In the genomic region with DNA sequence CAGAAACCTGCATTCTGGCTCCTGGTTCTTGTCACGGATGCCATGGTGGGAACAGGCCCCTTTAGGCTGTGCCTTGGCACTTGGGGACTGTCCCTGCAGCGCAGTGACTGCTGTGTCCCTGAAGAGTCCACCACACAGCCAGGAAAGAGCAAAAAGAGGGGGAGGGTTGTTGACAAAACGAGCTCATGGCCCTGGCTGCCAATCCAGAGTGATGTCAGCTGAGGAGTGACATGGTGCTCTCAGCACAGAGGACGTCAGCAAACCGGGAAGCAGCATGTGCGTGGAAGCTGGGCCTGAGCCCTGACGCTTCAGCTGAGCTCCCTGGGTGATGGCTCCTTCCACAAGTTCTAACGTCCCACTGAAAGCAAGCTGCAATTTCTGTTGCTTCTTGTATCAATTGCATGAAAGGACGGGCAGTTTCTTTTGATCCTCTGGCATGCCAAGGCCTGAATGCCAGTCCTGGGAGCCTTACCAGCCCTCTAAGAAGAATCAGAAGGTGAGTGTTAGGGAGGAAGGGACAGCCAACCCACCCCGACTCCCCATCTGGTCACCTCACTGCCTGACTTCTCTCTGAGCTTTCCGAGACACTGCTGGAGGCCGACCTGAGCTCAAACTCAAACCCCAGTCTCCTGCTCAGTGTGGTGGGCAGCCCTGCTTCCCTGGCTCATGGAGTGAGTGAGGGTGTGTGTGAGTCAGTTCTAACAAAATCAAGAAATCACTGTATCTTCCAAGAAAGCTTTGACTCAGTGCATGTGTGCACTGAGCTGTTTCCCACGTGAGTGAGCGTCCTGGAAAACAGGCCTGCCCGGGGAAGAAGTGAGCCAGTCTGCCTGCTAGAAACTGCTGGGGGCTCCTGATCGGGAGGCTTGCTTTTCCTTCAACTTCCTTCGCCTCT, we compare ENCODE assay signal across 1 cellular context.
A peak's percentile ranks its signal among the peaks of the same experiment; 100 is the strongest.
TF ChIP-seq lines count a peak whose summit lies in the region.

No MANE protein-coding gene starts in this region.

TF ChIP-seq in K562, 482 proteins besides CTCF, POLR2A, EP300 and RAD21 (continues in another document):
- TF ChIP-seq GATAD2A (IDR thresholded peaks at IDR 0.05) (no peak), FOXK2 (conservative IDR thresholded peaks at IDR 0.05 in 1 of 2, IDR thresholded peaks at IDR 0.05 in 1 of 2; ENCODE audit: low read depth in 2 of 2) (peak; percentile 61 to 74; a peak in 3 of 4 replicates), ZC3H8 (IDR thresholded peaks at IDR 0.05) (no peak), ZNF232 (CRISPR knock-in tag; IDR thresholded peaks at IDR 0.05) (no peak), MGA (IDR thresholded peaks at IDR 0.05) (peak; percentile 42; the same call in 1 of the 2 replicates), NFATC3 (IDR thresholded peaks at IDR 0.05) (no peak), WHSC1 (IDR thresholded peaks at IDR 0.05; ENCODE audit: low read length) (no peak), ZNF436 (CRISPR knock-in tag; IDR thresholded peaks at IDR 0.05) (no peak), ZNF583 (CRISPR knock-in tag; IDR thresholded peaks at IDR 0.05) (no peak), XRCC3 (IDR thresholded peaks at IDR 0.05) (no peak), POLR2AphosphoS5 (IDR thresholded peaks at IDR 0.05; ENCODE audit: control insufficient read depth, insufficient read depth, low read depth, low read length) (no peak), RNF2 (IDR thresholded peaks at IDR 0.05) (no peak), ATF1 (CRISPR knock-in tag; IDR thresholded peaks at IDR 0.05) (no peak), ATF1 (tag; IDR thresholded peaks at IDR 0.05) (peak; percentile 55; the same call in 1 of the 2 replicates), SIN3B (IDR thresholded peaks at IDR 0.05; ENCODE audit: low read depth) (no peak), ZNF311 (CRISPR knock-in tag; IDR thresholded peaks at IDR 0.05) (no peak), BHLHE40 (IDR thresholded peaks at IDR 0.05; ENCODE audit: low read length) (peak; percentile 33; the same call in 1 of the 2 replicates), ZNF140 (CRISPR knock-in tag; IDR thresholded peaks at IDR 0.05) (no peak), MEIS2 (IDR thresholded peaks at IDR 0.05; ENCODE audit: partially characterized antibody) (peak; percentile 32), NCOA2 (IDR thresholded peaks at IDR 0.05; ENCODE audit: partially characterized antibody in 2 of 2) (no peak), L3MBTL2 (IDR thresholded peaks at IDR 0.05) (peak; percentile 77; the same call in 1 of the 2 replicates), ATF7 (IDR thresholded peaks at IDR 0.05) (peak; percentile 47; the same call in 1 of the 2 replicates), ZNF707 (CRISPR knock-in tag; conservative IDR thresholded peaks at IDR 0.05) (no peak), JUND (IDR thresholded peaks at IDR 0.05; ENCODE audit: borderline replicate concordance, low read depth, low read length) (peak; percentile 22; the same call in 1 of the 2 replicates), JUND (tag; IDR thresholded peaks at IDR 0.05; ENCODE audit: borderline replicate concordance, low read depth, low read length) (no peak), ZNF431 (CRISPR knock-in tag; IDR thresholded peaks at IDR 0.05) (no peak), MNT (conservative IDR thresholded peaks at IDR 0.05) (0 out of 4 replicates have a peak, but pooled peaks of 1 of the 2 experiments have one; percentile 25), PBX2 (CRISPR knock-in tag; IDR thresholded peaks at IDR 0.05; ENCODE audit: low read depth) (no peak), PBX2 (tag; conservative IDR thresholded peaks at IDR 0.05; ENCODE audit: low read depth) (0 out of 2 replicates have a peak, but pooled peaks have one; percentile 30), CREBBP (IDR thresholded peaks at IDR 0.05; ENCODE audit: low read depth, low read length) (no peak), NCOA1 (IDR thresholded peaks at IDR 0.05; ENCODE audit: low read depth) (peak; percentile 26; the same call in 1 of the 2 replicates), HDAC3 (IDR thresholded peaks at IDR 0.05; ENCODE audit: borderline replicate concordance, partially characterized antibody) (no peak), CEBPG (CRISPR knock-in tag; IDR thresholded peaks at IDR 0.05) (no peak), CEBPG (tag; conservative IDR thresholded peaks at IDR 0.05 in 1 of 2, IDR thresholded peaks at IDR 0.05 in 1 of 2) (no peak), TCF3 (CRISPR knock-in tag; IDR thresholded peaks at IDR 0.05) (no peak), ZBTB7A (IDR thresholded peaks at IDR 0.05; ENCODE audit: borderline replicate concordance, control insufficient read depth, low read depth, low read length) (no peak)
- TF ChIP-seq, protein P1, sequence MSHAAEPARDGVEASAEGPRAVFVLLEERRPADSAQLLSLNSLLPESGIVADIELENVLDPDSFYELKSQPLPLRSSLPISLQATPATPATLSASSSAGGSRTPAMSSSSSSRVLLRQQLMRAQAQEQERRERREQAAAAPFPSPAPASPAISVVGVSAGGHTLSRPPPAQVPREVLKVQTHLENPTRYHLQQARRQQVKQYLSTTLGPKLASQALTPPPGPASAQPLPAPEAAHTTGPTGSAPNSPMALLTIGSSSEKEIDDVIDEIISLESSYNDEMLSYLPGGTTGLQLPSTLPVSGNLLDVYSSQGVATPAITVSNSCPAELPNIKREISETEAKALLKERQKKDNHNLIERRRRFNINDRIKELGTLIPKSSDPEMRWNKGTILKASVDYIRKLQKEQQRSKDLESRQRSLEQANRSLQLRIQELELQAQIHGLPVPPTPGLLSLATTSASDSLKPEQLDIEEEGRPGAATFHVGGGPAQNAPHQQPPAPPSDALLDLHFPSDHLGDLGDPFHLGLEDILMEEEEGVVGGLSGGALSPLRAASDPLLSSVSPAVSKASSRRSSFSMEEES (CRISPR knock-in tag; IDR thresholded peaks at IDR 0.05) = no peak
- TF ChIP-seq, protein P2, sequence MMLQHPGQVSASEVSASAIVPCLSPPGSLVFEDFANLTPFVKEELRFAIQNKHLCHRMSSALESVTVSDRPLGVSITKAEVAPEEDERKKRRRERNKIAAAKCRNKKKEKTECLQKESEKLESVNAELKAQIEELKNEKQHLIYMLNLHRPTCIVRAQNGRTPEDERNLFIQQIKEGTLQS (IDR thresholded peaks at IDR 0.05) = peak; percentile 48
- TF ChIP-seq, protein P2 (CRISPR knock-in tag; conservative IDR thresholded peaks at IDR 0.05) = no peak
- TF ChIP-seq, protein P3, sequence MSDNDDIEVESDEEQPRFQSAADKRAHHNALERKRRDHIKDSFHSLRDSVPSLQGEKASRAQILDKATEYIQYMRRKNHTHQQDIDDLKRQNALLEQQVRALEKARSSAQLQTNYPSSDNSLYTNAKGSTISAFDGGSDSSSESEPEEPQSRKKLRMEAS (CRISPR knock-in tag; IDR thresholded peaks at IDR 0.05) = peak; percentile 55; the same call in 1 of the 2 replicates
- TF ChIP-seq, protein P4, sequence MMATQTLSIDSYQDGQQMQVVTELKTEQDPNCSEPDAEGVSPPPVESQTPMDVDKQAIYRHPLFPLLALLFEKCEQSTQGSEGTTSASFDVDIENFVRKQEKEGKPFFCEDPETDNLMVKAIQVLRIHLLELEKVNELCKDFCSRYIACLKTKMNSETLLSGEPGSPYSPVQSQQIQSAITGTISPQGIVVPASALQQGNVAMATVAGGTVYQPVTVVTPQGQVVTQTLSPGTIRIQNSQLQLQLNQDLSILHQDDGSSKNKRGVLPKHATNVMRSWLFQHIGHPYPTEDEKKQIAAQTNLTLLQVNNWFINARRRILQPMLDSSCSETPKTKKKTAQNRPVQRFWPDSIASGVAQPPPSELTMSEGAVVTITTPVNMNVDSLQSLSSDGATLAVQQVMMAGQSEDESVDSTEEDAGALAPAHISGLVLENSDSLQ (IDR thresholded peaks at IDR 0.05) = peak; percentile 87
